ENCODE assay signal across 1 cellular context in the genomic region with DNA sequence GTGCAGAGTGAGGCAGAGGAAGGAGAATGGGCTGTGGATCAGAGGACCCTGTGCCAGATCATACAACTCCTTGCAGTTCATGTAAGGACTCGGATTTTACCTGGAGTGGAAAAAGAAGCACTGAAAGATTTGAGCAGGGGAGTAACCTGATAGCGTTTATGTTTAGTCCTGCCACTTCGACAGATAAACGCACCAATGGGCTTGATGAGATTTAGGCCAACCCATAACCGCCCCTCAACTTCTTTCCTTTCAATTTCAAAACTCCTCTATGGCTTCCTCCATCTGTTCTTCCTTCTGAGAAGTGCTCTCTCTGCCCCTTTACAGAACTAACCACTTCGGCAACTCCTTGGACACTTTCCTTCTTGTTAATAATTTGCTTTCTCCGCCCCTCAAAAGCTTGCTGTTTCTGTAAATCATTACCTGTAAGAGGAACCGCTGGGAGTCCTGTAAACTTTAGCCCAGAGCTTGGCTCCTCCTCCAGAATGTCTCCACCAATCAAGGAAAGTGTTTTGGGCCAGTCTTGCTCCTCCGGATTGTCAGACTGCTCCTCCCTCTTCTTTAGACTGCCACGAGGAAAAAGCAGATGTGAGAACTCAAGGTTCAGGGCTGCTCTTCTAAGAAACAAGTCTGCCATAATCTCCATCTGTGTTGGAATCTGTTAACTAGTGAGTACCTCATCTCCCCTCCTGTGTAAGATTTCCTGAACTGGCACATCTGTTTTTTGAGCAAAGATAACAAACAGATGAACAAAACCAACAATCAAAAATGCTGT.
TF ChIP-seq lines count a peak whose summit lies in the region.

A gene with protein sequence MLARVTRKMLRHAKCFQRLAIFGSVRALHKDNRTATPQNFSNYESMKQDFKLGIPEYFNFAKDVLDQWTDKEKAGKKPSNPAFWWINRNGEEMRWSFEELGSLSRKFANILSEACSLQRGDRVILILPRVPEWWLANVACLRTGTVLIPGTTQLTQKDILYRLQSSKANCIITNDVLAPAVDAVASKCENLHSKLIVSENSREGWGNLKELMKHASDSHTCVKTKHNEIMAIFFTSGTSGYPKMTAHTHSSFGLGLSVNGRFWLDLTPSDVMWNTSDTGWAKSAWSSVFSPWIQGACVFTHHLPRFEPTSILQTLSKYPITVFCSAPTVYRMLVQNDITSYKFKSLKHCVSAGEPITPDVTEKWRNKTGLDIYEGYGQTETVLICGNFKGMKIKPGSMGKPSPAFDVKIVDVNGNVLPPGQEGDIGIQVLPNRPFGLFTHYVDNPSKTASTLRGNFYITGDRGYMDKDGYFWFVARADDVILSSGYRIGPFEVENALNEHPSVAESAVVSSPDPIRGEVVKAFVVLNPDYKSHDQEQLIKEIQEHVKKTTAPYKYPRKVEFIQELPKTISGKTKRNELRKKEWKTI (plus strand): TSS at position 554 of the 772 bp plus-strand sequence. CDS start 6,021 bp downstream, outside the sequence.

TF ChIP-seq in HepG2, 621 proteins besides CTCF, POLR2A, EP300 and RAD21 (continued from another document and continues in another):
- TF ChIP-seq, protein P1, sequence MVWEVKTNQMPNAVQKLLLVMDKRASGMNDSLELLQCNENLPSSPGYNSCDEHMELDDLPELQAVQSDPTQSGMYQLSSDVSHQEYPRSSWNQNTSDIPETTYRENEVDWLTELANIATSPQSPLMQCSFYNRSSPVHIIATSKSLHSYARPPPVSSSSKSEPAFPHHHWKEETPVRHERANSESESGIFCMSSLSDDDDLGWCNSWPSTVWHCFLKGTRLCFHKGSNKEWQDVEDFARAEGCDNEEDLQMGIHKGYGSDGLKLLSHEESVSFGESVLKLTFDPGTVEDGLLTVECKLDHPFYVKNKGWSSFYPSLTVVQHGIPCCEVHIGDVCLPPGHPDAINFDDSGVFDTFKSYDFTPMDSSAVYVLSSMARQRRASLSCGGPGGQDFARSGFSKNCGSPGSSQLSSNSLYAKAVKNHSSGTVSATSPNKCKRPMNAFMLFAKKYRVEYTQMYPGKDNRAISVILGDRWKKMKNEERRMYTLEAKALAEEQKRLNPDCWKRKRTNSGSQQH (CRISPR knock-in tag; IDR thresholded peaks at IDR 0.05; ENCODE audit: low read depth): 0 out of 2 replicates have a peak, but pooled peaks have one; percentile 56
- TF ChIP-seq ZNF773 (CRISPR knock-in tag; IDR thresholded peaks at IDR 0.05; ENCODE audit: borderline replicate concordance) (no peak), NR2F6 (IDR thresholded peaks at IDR 0.05) (no peak), NR2F6 (CRISPR knock-in tag; IDR thresholded peaks at IDR 0.05) (no peak), NAIF1 (CRISPR knock-in tag; IDR thresholded peaks at IDR 0.05; ENCODE audit: borderline replicate concordance) (no peak), FIP1L1 (IDR thresholded peaks at IDR 0.05; ENCODE audit: borderline replicate concordance, insufficient read depth, low read depth, low read length) (no peak), ZBTB20 (CRISPR knock-in tag; IDR thresholded peaks at IDR 0.05; ENCODE audit: borderline replicate concordance, low read depth) (peak; percentile 70; the same call in 1 of the 2 replicates), NPAS2 (CRISPR knock-in tag; IDR thresholded peaks at IDR 0.05; ENCODE audit: borderline replicate concordance) (no peak), POGZ (CRISPR knock-in tag; IDR thresholded peaks at IDR 0.05) (peak; percentile 42; the same call in 1 of the 2 replicates), CBX1 (IDR thresholded peaks at IDR 0.05; ENCODE audit: low read depth) (no peak), ZNF709 (CRISPR knock-in tag; IDR thresholded peaks at IDR 0.05) (0 out of 2 replicates have a peak, but pooled peaks have one; percentile 22), ZFP1 (CRISPR knock-in tag; IDR thresholded peaks at IDR 0.05) (peak; percentile 31; the same call in 1 of the 2 replicates), ZZZ3 (CRISPR knock-in tag; IDR thresholded peaks at IDR 0.05; ENCODE audit: borderline replicate concordance) (no peak), FOSL1 (CRISPR knock-in tag; IDR thresholded peaks at IDR 0.05; ENCODE audit: borderline replicate concordance) (no peak), NFKBIZ (CRISPR knock-in tag; IDR thresholded peaks at IDR 0.05) (no peak), THAP11 (CRISPR knock-in tag; IDR thresholded peaks at IDR 0.05) (no peak), TAF15 (IDR thresholded peaks at IDR 0.05; ENCODE audit: low read depth, low read length, poor library complexity, severe bottlenecking) (no peak), YY1 (IDR thresholded peaks at IDR 0.05; ENCODE audit: insufficient read depth, insufficient replicate concordance, low read depth, low read length) (no peak), ZNF792 (CRISPR knock-in tag; IDR thresholded peaks at IDR 0.05) (no peak)
- TF ChIP-seq, protein P2, sequence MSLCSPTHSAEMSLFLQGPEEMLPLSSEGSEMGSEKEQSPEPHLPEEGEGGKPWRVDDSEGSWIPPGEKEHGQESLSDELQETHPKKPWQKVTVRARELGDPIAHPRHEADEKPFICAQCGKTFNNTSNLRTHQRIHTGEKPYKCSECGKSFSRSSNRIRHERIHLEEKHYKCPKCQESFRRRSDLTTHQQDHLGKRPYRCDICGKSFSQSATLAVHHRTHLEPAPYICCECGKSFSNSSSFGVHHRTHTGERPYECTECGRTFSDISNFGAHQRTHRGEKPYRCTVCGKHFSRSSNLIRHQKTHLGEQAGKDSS (CRISPR knock-in tag; IDR thresholded peaks at IDR 0.05; ENCODE audit: borderline replicate concordance, low read depth): no peak
- TF ChIP-seq, protein P3, sequence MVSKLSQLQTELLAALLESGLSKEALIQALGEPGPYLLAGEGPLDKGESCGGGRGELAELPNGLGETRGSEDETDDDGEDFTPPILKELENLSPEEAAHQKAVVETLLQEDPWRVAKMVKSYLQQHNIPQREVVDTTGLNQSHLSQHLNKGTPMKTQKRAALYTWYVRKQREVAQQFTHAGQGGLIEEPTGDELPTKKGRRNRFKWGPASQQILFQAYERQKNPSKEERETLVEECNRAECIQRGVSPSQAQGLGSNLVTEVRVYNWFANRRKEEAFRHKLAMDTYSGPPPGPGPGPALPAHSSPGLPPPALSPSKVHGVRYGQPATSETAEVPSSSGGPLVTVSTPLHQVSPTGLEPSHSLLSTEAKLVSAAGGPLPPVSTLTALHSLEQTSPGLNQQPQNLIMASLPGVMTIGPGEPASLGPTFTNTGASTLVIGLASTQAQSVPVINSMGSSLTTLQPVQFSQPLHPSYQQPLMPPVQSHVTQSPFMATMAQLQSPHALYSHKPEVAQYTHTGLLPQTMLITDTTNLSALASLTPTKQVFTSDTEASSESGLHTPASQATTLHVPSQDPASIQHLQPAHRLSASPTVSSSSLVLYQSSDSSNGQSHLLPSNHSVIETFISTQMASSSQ (IDR thresholded peaks at IDR 0.05; ENCODE audit: low read depth): peak; percentile 97
- TF ChIP-seq, protein P3 (CRISPR knock-in tag; IDR thresholded peaks at IDR 0.05; ENCODE audit: borderline replicate concordance): peak; percentile 96; the same call in 1 of the 2 replicates
- TF ChIP-seq, protein P4, sequence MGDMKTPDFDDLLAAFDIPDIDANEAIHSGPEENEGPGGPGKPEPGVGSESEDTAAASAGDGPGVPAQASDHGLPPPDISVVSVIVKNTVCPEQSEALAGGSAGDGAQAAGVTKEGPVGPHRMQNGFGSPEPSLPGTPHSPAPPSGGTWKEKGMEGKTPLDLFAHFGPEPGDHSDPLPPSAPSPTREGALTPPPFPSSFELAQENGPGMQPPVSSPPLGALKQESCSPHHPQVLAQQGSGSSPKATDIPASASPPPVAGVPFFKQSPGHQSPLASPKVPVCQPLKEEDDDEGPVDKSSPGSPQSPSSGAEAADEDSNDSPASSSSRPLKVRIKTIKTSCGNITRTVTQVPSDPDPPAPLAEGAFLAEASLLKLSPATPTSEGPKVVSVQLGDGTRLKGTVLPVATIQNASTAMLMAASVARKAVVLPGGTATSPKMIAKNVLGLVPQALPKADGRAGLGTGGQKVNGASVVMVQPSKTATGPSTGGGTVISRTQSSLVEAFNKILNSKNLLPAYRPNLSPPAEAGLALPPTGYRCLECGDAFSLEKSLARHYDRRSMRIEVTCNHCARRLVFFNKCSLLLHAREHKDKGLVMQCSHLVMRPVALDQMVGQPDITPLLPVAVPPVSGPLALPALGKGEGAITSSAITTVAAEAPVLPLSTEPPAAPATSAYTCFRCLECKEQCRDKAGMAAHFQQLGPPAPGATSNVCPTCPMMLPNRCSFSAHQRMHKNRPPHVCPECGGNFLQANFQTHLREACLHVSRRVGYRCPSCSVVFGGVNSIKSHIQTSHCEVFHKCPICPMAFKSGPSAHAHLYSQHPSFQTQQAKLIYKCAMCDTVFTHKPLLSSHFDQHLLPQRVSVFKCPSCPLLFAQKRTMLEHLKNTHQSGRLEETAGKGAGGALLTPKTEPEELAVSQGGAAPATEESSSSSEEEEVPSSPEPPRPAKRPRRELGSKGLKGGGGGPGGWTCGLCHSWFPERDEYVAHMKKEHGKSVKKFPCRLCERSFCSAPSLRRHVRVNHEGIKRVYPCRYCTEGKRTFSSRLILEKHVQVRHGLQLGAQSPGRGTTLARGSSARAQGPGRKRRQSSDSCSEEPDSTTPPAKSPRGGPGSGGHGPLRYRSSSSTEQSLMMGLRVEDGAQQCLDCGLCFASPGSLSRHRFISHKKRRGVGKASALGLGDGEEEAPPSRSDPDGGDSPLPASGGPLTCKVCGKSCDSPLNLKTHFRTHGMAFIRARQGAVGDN (CRISPR knock-in tag; IDR thresholded peaks at IDR 0.05): no peak
- TF ChIP-seq, protein P5, sequence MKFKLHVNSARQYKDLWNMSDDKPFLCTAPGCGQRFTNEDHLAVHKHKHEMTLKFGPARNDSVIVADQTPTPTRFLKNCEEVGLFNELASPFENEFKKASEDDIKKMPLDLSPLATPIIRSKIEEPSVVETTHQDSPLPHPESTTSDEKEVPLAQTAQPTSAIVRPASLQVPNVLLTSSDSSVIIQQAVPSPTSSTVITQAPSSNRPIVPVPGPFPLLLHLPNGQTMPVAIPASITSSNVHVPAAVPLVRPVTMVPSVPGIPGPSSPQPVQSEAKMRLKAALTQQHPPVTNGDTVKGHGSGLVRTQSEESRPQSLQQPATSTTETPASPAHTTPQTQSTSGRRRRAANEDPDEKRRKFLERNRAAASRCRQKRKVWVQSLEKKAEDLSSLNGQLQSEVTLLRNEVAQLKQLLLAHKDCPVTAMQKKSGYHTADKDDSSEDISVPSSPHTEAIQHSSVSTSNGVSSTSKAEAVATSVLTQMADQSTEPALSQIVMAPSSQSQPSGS (CRISPR knock-in tag; IDR thresholded peaks at IDR 0.05): 0 out of 2 replicates have a peak, but pooled peaks have one; percentile 11
- TF ChIP-seq, protein P6, sequence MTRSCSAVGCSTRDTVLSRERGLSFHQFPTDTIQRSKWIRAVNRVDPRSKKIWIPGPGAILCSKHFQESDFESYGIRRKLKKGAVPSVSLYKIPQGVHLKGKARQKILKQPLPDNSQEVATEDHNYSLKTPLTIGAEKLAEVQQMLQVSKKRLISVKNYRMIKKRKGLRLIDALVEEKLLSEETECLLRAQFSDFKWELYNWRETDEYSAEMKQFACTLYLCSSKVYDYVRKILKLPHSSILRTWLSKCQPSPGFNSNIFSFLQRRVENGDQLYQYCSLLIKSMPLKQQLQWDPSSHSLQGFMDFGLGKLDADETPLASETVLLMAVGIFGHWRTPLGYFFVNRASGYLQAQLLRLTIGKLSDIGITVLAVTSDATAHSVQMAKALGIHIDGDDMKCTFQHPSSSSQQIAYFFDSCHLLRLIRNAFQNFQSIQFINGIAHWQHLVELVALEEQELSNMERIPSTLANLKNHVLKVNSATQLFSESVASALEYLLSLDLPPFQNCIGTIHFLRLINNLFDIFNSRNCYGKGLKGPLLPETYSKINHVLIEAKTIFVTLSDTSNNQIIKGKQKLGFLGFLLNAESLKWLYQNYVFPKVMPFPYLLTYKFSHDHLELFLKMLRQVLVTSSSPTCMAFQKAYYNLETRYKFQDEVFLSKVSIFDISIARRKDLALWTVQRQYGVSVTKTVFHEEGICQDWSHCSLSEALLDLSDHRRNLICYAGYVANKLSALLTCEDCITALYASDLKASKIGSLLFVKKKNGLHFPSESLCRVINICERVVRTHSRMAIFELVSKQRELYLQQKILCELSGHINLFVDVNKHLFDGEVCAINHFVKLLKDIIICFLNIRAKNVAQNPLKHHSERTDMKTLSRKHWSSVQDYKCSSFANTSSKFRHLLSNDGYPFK (CRISPR knock-in tag; IDR thresholded peaks at IDR 0.05; ENCODE audit: borderline replicate concordance): no peak
- TF ChIP-seq, protein P7, sequence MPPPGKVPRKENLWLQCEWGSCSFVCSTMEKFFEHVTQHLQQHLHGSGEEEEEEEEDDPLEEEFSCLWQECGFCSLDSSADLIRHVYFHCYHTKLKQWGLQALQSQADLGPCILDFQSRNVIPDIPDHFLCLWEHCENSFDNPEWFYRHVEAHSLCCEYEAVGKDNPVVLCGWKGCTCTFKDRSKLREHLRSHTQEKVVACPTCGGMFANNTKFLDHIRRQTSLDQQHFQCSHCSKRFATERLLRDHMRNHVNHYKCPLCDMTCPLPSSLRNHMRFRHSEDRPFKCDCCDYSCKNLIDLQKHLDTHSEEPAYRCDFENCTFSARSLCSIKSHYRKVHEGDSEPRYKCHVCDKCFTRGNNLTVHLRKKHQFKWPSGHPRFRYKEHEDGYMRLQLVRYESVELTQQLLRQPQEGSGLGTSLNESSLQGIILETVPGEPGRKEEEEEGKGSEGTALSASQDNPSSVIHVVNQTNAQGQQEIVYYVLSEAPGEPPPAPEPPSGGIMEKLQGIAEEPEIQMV (CRISPR knock-in tag; IDR thresholded peaks at IDR 0.05; ENCODE audit: low read depth): no peak
- TF ChIP-seq, protein P8, sequence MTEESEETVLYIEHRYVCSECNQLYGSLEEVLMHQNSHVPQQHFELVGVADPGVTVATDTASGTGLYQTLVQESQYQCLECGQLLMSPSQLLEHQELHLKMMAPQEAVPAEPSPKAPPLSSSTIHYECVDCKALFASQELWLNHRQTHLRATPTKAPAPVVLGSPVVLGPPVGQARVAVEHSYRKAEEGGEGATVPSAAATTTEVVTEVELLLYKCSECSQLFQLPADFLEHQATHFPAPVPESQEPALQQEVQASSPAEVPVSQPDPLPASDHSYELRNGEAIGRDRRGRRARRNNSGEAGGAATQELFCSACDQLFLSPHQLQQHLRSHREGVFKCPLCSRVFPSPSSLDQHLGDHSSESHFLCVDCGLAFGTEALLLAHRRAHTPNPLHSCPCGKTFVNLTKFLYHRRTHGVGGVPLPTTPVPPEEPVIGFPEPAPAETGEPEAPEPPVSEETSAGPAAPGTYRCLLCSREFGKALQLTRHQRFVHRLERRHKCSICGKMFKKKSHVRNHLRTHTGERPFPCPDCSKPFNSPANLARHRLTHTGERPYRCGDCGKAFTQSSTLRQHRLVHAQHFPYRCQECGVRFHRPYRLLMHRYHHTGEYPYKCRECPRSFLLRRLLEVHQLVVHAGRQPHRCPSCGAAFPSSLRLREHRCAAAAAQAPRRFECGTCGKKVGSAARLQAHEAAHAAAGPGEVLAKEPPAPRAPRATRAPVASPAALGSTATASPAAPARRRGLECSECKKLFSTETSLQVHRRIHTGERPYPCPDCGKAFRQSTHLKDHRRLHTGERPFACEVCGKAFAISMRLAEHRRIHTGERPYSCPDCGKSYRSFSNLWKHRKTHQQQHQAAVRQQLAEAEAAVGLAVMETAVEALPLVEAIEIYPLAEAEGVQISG (CRISPR knock-in tag; IDR thresholded peaks at IDR 0.05): peak; percentile 27; the same call in 1 of the 2 replicates
